1 cellular context compared by ENCODE assay signal in the genomic region with DNA sequence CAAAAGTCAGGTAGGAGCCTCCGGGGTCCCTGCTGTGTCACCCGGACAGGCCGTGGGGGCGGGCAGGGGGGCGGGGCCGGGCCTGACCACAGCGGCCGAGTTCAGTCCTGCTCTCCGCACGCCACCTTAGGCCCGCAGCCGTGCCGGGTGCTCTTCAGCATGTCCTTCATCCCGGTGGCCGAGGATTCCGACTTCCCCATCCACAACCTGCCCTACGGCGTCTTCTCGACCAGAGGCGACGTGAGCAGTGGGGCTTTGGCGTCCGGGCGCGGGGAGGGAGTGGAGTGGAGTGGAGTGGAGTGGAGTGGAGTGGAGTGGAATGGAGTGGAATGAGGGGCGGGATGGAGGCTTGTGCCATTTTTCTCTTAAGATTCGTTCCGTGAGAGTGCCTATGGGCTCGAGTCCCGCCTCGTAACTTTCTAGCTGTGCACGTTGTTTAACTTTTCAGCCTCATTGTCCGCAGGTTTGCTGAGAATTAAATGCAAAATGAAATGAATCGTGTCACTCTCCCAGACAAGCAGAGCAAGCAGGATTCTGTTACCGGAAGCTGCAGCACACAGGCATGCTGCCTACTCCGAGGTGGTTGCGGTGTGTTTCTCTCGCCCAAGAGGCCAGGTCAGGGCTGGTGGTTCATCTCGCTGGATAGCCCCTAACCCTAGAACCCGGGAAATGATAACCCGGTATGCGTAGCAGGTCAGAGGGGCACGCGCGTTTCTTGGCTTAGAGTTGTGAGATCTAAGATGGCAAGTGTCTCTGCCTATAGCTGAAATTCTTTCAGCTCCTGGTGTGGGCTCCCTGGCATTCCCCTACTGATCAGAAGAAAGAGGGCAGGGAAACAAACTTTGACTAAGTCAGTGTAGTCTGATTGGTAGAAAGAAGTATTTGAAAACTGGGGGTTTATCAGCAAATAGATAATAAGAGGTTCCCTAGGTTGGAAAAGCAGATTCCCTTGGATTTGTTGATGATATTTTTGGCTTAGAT.
TF ChIP-seq lines count a peak whose summit lies in the region.

A gene (plus strand): TSS at position 104 of the 981 bp plus-strand sequence. CDS start 56 bp downstream, at position 160.

TF ChIP-seq in GM23338, 12 proteins besides CTCF, POLR2A, EP300 and RAD21 (continued from another document):
- TF ChIP-seq, protein P1, sequence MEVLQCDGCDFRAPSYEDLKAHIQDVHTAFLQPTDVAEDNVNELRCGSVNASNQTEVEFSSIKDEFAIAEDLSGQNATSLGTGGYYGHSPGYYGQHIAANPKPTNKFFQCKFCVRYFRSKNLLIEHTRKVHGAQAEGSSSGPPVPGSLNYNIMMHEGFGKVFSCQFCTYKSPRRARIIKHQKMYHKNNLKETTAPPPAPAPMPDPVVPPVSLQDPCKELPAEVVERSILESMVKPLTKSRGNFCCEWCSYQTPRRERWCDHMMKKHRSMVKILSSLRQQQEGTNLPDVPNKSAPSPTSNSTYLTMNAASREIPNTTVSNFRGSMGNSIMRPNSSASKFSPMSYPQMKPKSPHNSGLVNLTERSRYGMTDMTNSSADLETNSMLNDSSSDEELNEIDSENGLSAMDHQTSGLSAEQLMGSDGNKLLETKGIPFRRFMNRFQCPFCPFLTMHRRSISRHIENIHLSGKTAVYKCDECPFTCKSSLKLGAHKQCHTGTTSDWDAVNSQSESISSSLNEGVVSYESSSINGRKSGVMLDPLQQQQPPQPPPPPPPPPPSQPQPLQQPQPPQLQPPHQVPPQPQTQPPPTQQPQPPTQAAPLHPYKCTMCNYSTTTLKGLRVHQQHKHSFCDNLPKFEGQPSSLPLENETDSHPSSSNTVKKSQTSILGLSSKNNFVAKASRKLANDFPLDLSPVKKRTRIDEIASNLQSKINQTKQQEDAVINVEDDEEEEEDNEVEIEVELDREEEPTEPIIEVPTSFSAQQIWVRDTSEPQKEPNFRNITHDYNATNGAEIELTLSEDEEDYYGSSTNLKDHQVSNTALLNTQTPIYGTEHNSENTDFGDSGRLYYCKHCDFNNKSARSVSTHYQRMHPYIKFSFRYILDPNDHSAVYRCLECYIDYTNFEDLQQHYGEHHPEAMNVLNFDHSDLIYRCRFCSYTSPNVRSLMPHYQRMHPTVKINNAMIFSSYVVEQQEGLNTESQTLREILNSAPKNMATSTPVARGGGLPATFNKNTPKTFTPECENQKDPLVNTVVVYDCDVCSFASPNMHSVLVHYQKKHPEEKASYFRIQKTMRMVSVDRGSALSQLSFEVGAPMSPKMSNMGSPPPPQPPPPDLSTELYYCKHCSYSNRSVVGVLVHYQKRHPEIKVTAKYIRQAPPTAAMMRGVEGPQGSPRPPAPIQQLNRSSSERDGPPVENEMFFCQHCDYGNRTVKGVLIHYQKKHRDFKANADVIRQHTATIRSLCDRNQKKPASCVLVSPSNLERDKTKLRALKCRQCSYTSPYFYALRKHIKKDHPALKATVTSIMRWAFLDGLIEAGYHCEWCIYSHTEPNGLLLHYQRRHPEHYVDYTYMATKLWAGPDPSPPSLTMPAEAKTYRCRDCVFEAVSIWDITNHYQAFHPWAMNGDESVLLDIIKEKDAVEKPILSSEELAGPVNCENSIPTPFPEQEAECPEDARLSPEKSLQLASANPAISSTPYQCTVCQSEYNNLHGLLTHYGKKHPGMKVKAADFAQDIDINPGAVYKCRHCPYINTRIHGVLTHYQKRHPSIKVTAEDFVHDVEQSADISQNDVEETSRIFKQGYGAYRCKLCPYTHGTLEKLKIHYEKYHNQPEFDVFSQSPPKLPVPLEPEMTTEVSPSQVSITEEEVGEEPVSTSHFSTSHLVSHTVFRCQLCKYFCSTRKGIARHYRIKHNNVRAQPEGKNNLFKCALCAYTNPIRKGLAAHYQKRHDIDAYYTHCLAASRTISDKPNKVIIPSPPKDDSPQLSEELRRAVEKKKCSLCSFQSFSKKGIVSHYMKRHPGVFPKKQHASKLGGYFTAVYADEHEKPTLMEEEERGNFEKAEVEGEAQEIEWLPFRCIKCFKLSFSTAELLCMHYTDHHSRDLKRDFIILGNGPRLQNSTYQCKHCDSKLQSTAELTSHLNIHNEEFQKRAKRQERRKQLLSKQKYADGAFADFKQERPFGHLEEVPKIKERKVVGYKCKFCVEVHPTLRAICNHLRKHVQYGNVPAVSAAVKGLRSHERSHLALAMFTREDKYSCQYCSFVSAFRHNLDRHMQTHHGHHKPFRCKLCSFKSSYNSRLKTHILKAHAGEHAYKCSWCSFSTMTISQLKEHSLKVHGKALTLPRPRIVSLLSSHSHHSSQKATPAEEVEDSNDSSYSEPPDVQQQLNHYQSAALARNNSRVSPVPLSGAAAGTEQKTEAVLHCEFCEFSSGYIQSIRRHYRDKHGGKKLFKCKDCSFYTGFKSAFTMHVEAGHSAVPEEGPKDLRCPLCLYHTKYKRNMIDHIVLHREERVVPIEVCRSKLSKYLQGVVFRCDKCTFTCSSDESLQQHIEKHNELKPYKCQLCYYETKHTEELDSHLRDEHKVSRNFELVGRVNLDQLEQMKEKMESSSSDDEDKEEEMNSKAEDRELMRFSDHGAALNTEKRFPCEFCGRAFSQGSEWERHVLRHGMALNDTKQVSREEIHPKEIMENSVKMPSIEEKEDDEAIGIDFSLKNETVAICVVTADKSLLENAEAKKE (CRISPR knock-in tag; IDR thresholded peaks at IDR 0.05) = no peak
